Comparison of ENCODE assay signal across 16 cellular contexts in genomic region chr17:66841328-66841727, GRCh38. TPM values are rescaled to one million over a fixed set of nuclear protein-coding genes. Genes with fewer than 3 reads are reported as not detected.
"Had no signal": no experiment of that assay in that cellular context is flagged by ENCODE, and none has a peak within 500 bp of the region (broad histone marks: within the 10 kb centered on the region; RNA-seq: fewer than 3 reads in every experiment).

No MANE protein-coding gene starts in this region.

- H3K36me3 ChIP-seq: left lung, sigmoid colon, transverse colon had no signal

- H3K27ac ChIP-seq: left lung, sigmoid colon, transverse colon had no signal

- ATAC-seq: esophagus mucosa, left lung had no signal

- H3K9me3 ChIP-seq: left lung, sigmoid colon, transverse colon had no signal

- DNase-seq: activated CD4-positive, alpha-beta T cell treated with anti-CD3 and anti-CD28 coated beads, Interleukin-2, amount 50 U/mL, for 1 hour; activated gamma-delta T cell; activated T-cell treated with anti-CD3 and anti-CD28 coated beads, Interleukin-2, amount 50 U/mL, for 48 hours; amygdala; glutamatergic neuron; left lung; sigmoid colon; stimulated activated CD4-positive, alpha-beta T cell treated with anti-CD3 and anti-CD28 coated beads, Interleukin-2, amount 100 ng/mL, for 24 hours; stimulated activated naive CD4-positive, alpha-beta T cell; substantia nigra; transverse colon had no signal

- H3K4me1 ChIP-seq: left lung, sigmoid colon, transverse colon had no signal

- FAIRE-seq: islet of Langerhans had no signal

- H3K4me3 ChIP-seq: left lung, sigmoid colon, transverse colon had no signal

RNA-seq across cellular contexts. Expression of gene CACNG5, which starts 6.4 kb away (rescaled TPM):
- total RNA-seq: dermis microvascular lymphatic vessel endothelial cell, esophagus mucosa, left lung, omental fat pad, pulmonary artery endothelial cell had no signal
- polyA plus RNA-seq: sigmoid colon had no signal
